ENCODE assay signal across 8 cellular contexts in genomic region chr2:170770304-170771048, GRCh38. TPM values are rescaled to one million over a fixed set of nuclear protein-coding genes. Genes with fewer than 3 reads are reported as not detected.
A peak's percentile ranks its signal among the peaks of the same experiment; 100 is the strongest.
DNase-seq lines count a peak whose midpoint lies in the region; ATAC-seq and TF ChIP-seq lines count a peak whose summit lies in the region.

TSS of gene ERICH2 (plus strand) at chr2:170770378. CDS start at chr2:170770682, 304 bp downstream.

- TF ChIP-seq POLR2A in vagina (IDR thresholded peaks at IDR 0.05), result no peak

- H3K27ac Mint-ChIP-seq in T-helper 17 cell, result peak within 1 kb of the TSS; percentile 62

- H3K4me1 ChIP-seq in vagina, result no peaks in the 10 kb centered on the region

- DNase-seq in NCI-H128 (lab: John Stamatoyannopoulos, UW; ENCODE audit: unreplicated experiment) (peak; percentile 38), T-helper 17 cell (peak; percentile 21 to 63 (median 56)), anterior cingulate cortex (lab: John Stamatoyannopoulos, UW) (peak; percentile 7 to 87 (median 68)), hepatic stellate cell (ENCODE audit: low spot score) (peak; percentile 51), renal cortical epithelial cell (ENCODE audit: low read depth) (peak; percentile 57), vagina (ENCODE audit: extremely low spot score in 2 of 2) (peak in 1 of 2 donors; percentile 90)

- peak within 1 kb of the TSS; percentile 55 for H3K27ac ChIP-seq in vagina

- peaks cover 15% of the 10 kb centered on the region for H3K27me3 Mint-ChIP-seq in T-helper 17 cell

- intact Hi-C loops in vagina (cut with DNase I), result no loop called here

- no peaks in the 10 kb centered on the region for H3K27me3 ChIP-seq in vagina

- no peaks in the 10 kb centered on the region for H3K36me3 ChIP-seq in vagina

- peak within 1 kb of the TSS; percentile 86 for H3K4me3 Mint-ChIP-seq in T-helper 17 cell

- H3K36me3 Mint-ChIP-seq in T-helper 17 cell (ENCODE audit: low read depth), result no peaks in the 10 kb centered on the region

- ATAC-seq in HG02588 (IDR thresholded peaks at IDR 0.05; ENCODE audit: unreplicated experiment), result peak; percentile 84
- ATAC-seq in T-helper 17 cell, result peak; percentile 87

- H3K4me3 ChIP-seq in GM08714 (ENCODE audit: low read length), result peak within 1 kb of the TSS; percentile 87
- H3K4me3 ChIP-seq in vagina, result peak within 1 kb of the TSS; percentile 55 to 86

- H3K4me1 Mint-ChIP-seq in T-helper 17 cell, result peaks cover 12% of the 10 kb centered on the region

- H3K9me3 ChIP-seq in T-helper 17 cell (ENCODE audit: control insufficient read depth, low read length, poor library complexity, severe bottlenecking) (no peaks in the 10 kb centered on the region), vagina (no peaks in the 10 kb centered on the region)

- TF ChIP-seq CTCF in vagina (IDR thresholded peaks at IDR 0.05), result no peak

RNA-seq across cellular contexts. Expression of gene ERICH2, which starts in this region (rescaled TPM):
- total RNA-seq in T-helper 17 cell (not detected), renal cortical epithelial cell (1.0 TPM in 1 of 2 replicates, not detected in the other), vagina (not detected)

Comparison
In these comparisons a context has a peak if more than half of its experiments do, and no peak if none do; other contexts are left out.
1. Peak in DNase-seq and ATAC-seq in T-helper 17 cell; RNA of the gene not detected or under 1 TPM.